ENCODE assay signal across 11 cellular contexts in the genomic region with DNA sequence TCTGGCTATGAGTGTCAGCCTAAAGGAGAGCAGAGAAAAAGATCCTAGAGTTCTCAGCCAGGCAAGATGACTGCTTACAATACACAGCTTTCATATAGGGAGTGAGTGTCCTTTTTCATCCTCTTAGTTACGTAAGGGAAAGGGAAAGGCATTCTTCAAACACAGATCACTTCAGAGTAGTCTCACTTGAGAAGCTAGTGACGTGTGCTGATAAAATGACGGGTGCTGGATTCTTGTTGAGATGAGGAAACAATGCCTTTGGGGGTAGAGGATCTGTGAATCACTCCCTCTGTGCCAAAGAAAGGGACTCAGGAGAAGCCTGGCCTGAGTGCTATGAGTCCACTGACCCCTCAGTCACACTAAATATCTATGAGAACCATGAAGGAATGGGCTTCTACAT.
DNase-seq lines count a peak whose midpoint lies in the region; ATAC-seq, FAIRE-seq and TF ChIP-seq lines count a peak whose summit lies in the region.
"Had no signal": no experiment of that assay in that cellular context is flagged by ENCODE, and none has a peak within 500 bp of the region (broad histone marks: within the 10 kb centered on the region; RNA-seq: fewer than 3 reads in every experiment).

No MANE protein-coding gene starts in this region.

- H3K4me3 ChIP-seq in HepG2 (replicated peaks in 1 of 3; ENCODE audit: insufficient read depth in 1 of 3, low read depth in 2 of 3, low read length in 3 of 3) (no peak overlapping the region), right lobe of liver (no peak overlapping the region), vagina (no peak overlapping the region), MM.1S (ENCODE audit: low read length) (no peak overlapping the region)
- H3K4me3 ChIP-seq: K562 had no signal

- peaks cover 57% of the 10 kb centered on the region for H3K4me1 ChIP-seq in HepG2 (ENCODE audit: insufficient read depth, low read length)
- peaks cover 0 to 5% (median 2%) of the 10 kb centered on the region in 4 donors for H3K4me1 ChIP-seq in right lobe of liver
- no peaks in the 10 kb centered on the region for H3K4me1 ChIP-seq in vagina
- no peaks in the 10 kb centered on the region for H3K4me1 ChIP-seq in MM.1S (ENCODE audit: low read length)

- no peaks in the 10 kb centered on the region for H3K79me2 ChIP-seq in HepG2 (ENCODE audit: insufficient read depth, low read length)
- no peaks in the 10 kb centered on the region for H3K79me2 ChIP-seq in MM.1S (ENCODE audit: low read length)

- H3K4me2 ChIP-seq in HepG2 (ENCODE audit: low read depth, low read length), result no peak overlapping the region
- H3K4me2 ChIP-seq in MM.1S (ENCODE audit: low read depth, low read length), result no peak overlapping the region

- TF ChIP-seq EP300 in HepG2 (IDR thresholded peaks at IDR 0.05; ENCODE audit: low read depth in 2 of 2, low read length in 2 of 2) (no peak), HepG2 (CRISPR knock-in tag; IDR thresholded peaks at IDR 0.05; ENCODE audit: borderline replicate concordance) (no peak)

- peak; percentile 40 for DNase-seq in HepG2 (ENCODE audit: low spot score)
- DNase-seq in right lobe of liver, result no peak
- DNase-seq in RKO (ENCODE audit: low spot score), result peak; percentile 53
- peak; percentile 30 for DNase-seq in foreskin melanocyte
- no peak for DNase-seq in vagina (ENCODE audit: extremely low spot score in 2 of 2)
- no peak for DNase-seq in LoVo (ENCODE audit: low spot score)
- DNase-seq in MM.1S, result no peak
- DNase-seq: activated CD4-positive, alpha-beta memory T cell treated with anti-CD3 and anti-CD28 coated beads for 36 hours; Right ventricle myocardium superior had no signal

- H3K9ac ChIP-seq in HepG2 (ENCODE audit: insufficient read depth, low read depth, low read length) (no peak overlapping the region), MM.1S (ENCODE audit: low read length) (no peak overlapping the region)

- no TSS peak for BruUV-seq in HepG2 (replicated peaks; lab: Mats Ljungman, UMichigan)

- in situ Hi-C loops in HepG2 (cut with HindIII; ENCODE audit: extremely low pct_ligation_motif_present, low pct_unique_long_range_greater_than_20kb), result no loop called here

- H3K27ac ChIP-seq in HepG2 (ENCODE audit: extremely low read length, insufficient read depth, low read length) (no peak overlapping the region), right lobe of liver (peak overlapping the region in 1 of 3 donors; percentile 11), vagina (peak overlapping the region; percentile 20), MM.1S (ENCODE audit: low read length) (no peak overlapping the region)

- ATAC-seq in HepG2 (no peak), right lobe of liver (no peak), HG02623 (IDR thresholded peaks at IDR 0.05; ENCODE audit: unreplicated experiment) (no peak)
- ATAC-seq: K562 had no signal

- POLR2A ChIA-PET in HepG2 (lab: Yijun Ruan, JAX), result no interaction called here

- no peaks in the 10 kb centered on the region for H4K20me1 ChIP-seq in HepG2 (ENCODE audit: insufficient read depth, low read length)
- H4K20me1 ChIP-seq in MM.1S (ENCODE audit: insufficient read depth, low read length), result no peaks in the 10 kb centered on the region

- H3K36me3 ChIP-seq in HepG2 (replicated peaks in 1 of 2; ENCODE audit: control insufficient read depth in 1 of 2, insufficient read depth in 2 of 2, low read length in 2 of 2) (no peaks in the 10 kb centered on the region), right lobe of liver (no peaks in the 10 kb centered on the region), vagina (no peaks in the 10 kb centered on the region), MM.1S (replicated peaks; ENCODE audit: insufficient read depth, low read length) (no peaks in the 10 kb centered on the region)

- H3K9me3 ChIP-seq in HepG2 (ENCODE audit: low read length), result no peaks in the 10 kb centered on the region
- no peaks in the 10 kb centered on the region for H3K9me3 ChIP-seq in right lobe of liver
- no peaks in the 10 kb centered on the region for H3K9me3 ChIP-seq in vagina
- no peaks in the 10 kb centered on the region for H3K9me3 ChIP-seq in MM.1S (replicated peaks; ENCODE audit: insufficient read depth, low read length)

- no peaks in the 10 kb centered on the region for H3K27me3 ChIP-seq in HepG2 (ENCODE audit: control insufficient read depth in 1 of 2, insufficient read depth in 2 of 2, low read length in 2 of 2)
- no peaks in the 10 kb centered on the region for H3K27me3 ChIP-seq in right lobe of liver
- no peaks in the 10 kb centered on the region for H3K27me3 ChIP-seq in vagina
- H3K27me3 ChIP-seq in MM.1S (replicated peaks; ENCODE audit: insufficient read depth, low read length), result no peaks in the 10 kb centered on the region

- no peak for TF ChIP-seq POLR2A in HepG2 (IDR thresholded peaks at IDR 0.05; ENCODE audit: insufficient read depth in 1 of 2, low read depth in 2 of 2, low read length in 2 of 2)
- TF ChIP-seq POLR2A in right lobe of liver (IDR thresholded peaks at IDR 0.05), result no peak
- TF ChIP-seq POLR2A in vagina (IDR thresholded peaks at IDR 0.05), result no peak

- intact Hi-C loops in HepG2 (cut with micrococcal nuclease; ENCODE audit: unreplicated experiment) (no loop called here), right lobe of liver (cut with DNase I) (no loop called here), vagina (cut with DNase I) (no loop called here)

- H3F3A ChIP-seq in MM.1S (ENCODE audit: insufficient read depth, low read length), result no peaks in the 10 kb centered on the region

- 52% methylated on average over 3 of the region's 3 CpGs for WGBS in HepG2 (ENCODE audit: low lambda C conversion rate)
- 63% methylated on average over 2 of the region's 3 CpGs for WGBS in right lobe of liver (ENCODE audit: insufficient coverage, low coverage, low lambda C conversion rate, missing lambda C conversion rate)

- TF ChIP-seq RAD21 in HepG2 (CRISPR knock-in tag; IDR thresholded peaks at IDR 0.05), result no peak

- no peak overlapping the region for H2AFZ ChIP-seq in HepG2 (ENCODE audit: low read length)
- H2AFZ ChIP-seq in MM.1S (ENCODE audit: low read length), result no peak overlapping the region

- H3K9me2 ChIP-seq in MM.1S (replicated peaks; ENCODE audit: insufficient read depth, low read length), result no peaks in the 10 kb centered on the region

- CTCF ChIA-PET in HepG2 (lab: Yijun Ruan, JAX; ENCODE audit: low intra/inter-chr PET ratio, low total read pairs), result no interaction called here

- TF ChIP-seq CTCF in HepG2 (CRISPR knock-in tag; IDR thresholded peaks at IDR 0.05), result no peak
- TF ChIP-seq CTCF in right lobe of liver (IDR thresholded peaks at IDR 0.05), result no peak
- no peak for TF ChIP-seq CTCF in vagina (IDR thresholded peaks at IDR 0.05)
- TF ChIP-seq CTCF in MM.1S (IDR thresholded peaks at IDR 0.05; ENCODE audit: low read length), result no peak

- FAIRE-seq in HepG2 (lab: Jason Lieb, UNC), result peak; percentile 30
- FAIRE-seq: K562 had no signal

TF ChIP-seq in HepG2, 621 proteins besides CTCF, POLR2A, EP300 and RAD21:
- TF ChIP-seq ZNF512B (CRISPR knock-in tag; IDR thresholded peaks at IDR 0.05; ENCODE audit: borderline replicate concordance) (no peak), MLLT10 (CRISPR knock-in tag; IDR thresholded peaks at IDR 0.05) (no peak), GATAD2A (CRISPR knock-in tag; IDR thresholded peaks at IDR 0.05) (no peak)

Comparison
In these comparisons a context has a peak if more than half of its experiments do, and no peak if none do; other contexts are left out.
1. DNase-seq: peak in HepG2 (single experiment), RKO (single experiment) and foreskin melanocyte (single experiment); none in right lobe of liver (0 of 3), vagina (0 of 2), LoVo (single experiment) and MM.1S (single experiment).